In genomic region chr9:113375057-113376023, GRCh38 we compare ENCODE assay signal across 9 cellular contexts. TPM values are rescaled to one million over a fixed set of nuclear protein-coding genes. Genes with fewer than 3 reads are reported as not detected.
DNase-seq lines count a peak whose midpoint lies in the region; ATAC-seq and TF ChIP-seq lines count a peak whose summit lies in the region.
"Had no signal": no experiment of that assay in that cellular context is flagged by ENCODE, and none has a peak within 500 bp of the region (broad histone marks: within the 10 kb centered on the region; RNA-seq: fewer than 3 reads in every experiment).

No MANE protein-coding gene starts in this region.

- H3K9me3 Mint-ChIP-seq in effector memory CD8-positive, alpha-beta T cell = no peaks in the 10 kb centered on the region
- H3K9me3 Mint-ChIP-seq in neural progenitor cell = no peaks in the 10 kb centered on the region

- H3K4me3 Mint-ChIP-seq in effector memory CD8-positive, alpha-beta T cell = peak overlapping the region; percentile 81 to 86
- peak overlapping the region; percentile 87 for H3K4me3 Mint-ChIP-seq in neural progenitor cell

- no peaks in the 10 kb centered on the region for H3K9me2 ChIP-seq in PC-3 (replicated peaks; ENCODE audit: low read length)

- CTCF ChIA-PET in PC-3 (lab: Charles Lee) = interaction anchor here (1.0 kb wide), 1 partner anchor 216 kb away, joined by 5 read pairs; no protein-coding TSS in a partner anchor

- no TSS peak for BruUV-seq in PC-3 (replicated peaks; lab: Mats Ljungman, UMichigan)

- H3K9me3 ChIP-seq in PC-3 (ENCODE audit: low read length) (no peaks in the 10 kb centered on the region), neural progenitor cell (ENCODE audit: low read depth) (no peaks in the 10 kb centered on the region)

- H3K4me1 Mint-ChIP-seq in effector memory CD8-positive, alpha-beta T cell (ENCODE audit: low read depth in 2 of 2) = peaks cover 13% of the 10 kb centered on the region in 2 donors
- H3K4me1 Mint-ChIP-seq in neural progenitor cell = peaks cover 11% of the 10 kb centered on the region

- POLR2A ChIA-PET in PC-3 (lab: Charles Lee; ENCODE audit: unreplicated experiment) = interaction anchor here (0.5 to 0.6 kb wide), 2 partner anchors 26 to 36 kb away, joined by 4 to 14 read pairs; partner anchors contain the start of genes BSPRY and WDR31

- peak overlapping the region; percentile 98 for H3K4me2 ChIP-seq in PC-3 (ENCODE audit: low read length)
- H3K4me2 ChIP-seq in neural progenitor cell = peak overlapping the region; percentile 96

- H3K4me3 ChIP-seq in PC-3 (ENCODE audit: low read length) (peak overlapping the region; percentile 88), neural progenitor cell (no peak overlapping the region)

- TF ChIP-seq CTCF in PC-3 (conservative IDR thresholded peaks at IDR 0.05; ENCODE audit: low read depth, low read length) = no peak
- TF ChIP-seq CTCF in neural progenitor cell (IDR thresholded peaks at IDR 0.05) = no peak

- peaks cover 3% of the 10 kb centered on the region; the same call in 1 of the 2 replicates for H3K36me3 ChIP-seq in PC-3 (ENCODE audit: low read depth, low read length)
- no peaks in the 10 kb centered on the region for H3K36me3 ChIP-seq in neural progenitor cell

- H3K27ac ChIP-seq in PC-3 (ENCODE audit: low read length) (no peak overlapping the region), neural progenitor cell (no peak overlapping the region)

- peak overlapping the region; percentile 84 to 89 for H3K27ac Mint-ChIP-seq in effector memory CD8-positive, alpha-beta T cell
- peak overlapping the region; percentile 16 for H3K27ac Mint-ChIP-seq in neural progenitor cell

- H4K20me1 ChIP-seq in PC-3 (ENCODE audit: low read length) (no peaks in the 10 kb centered on the region), neural progenitor cell (ENCODE audit: low read depth) (peaks cover 4% of the 10 kb centered on the region)

- ATAC-seq in PC-3 = no peak
- no peak for ATAC-seq in effector memory CD8-positive, alpha-beta T cell (replicated peaks)

- H3F3A ChIP-seq in PC-3 (ENCODE audit: low read length, unreplicated experiment) (no peaks in the 10 kb centered on the region), neural progenitor cell (ENCODE audit: low read depth) (peaks cover 11% of the 10 kb centered on the region)

- peak; percentile 55 for DNase-seq in ELR (ENCODE audit: low read depth)
- peak; percentile 10 for DNase-seq in PC-3
- DNase-seq in effector memory CD8-positive, alpha-beta T cell = no peak
- DNase-seq in neural progenitor cell (ENCODE audit: low spot score) = no peak
- DNase-seq in NCI-H1105 (lab: John Stamatoyannopoulos, UW) = no peak
- no peak for DNase-seq in activated CD4-positive, CD25-positive, alpha-beta regulatory T cell treated with anti-CD3 and anti-CD28 coated beads, Interleukin-2, amount 50 U/mL, for 72 hours
- no peak for DNase-seq in posterior vena cava (ENCODE audit: low spot score)
- DNase-seq in GF-D8 (lab: John Stamatoyannopoulos, UW) = no peak
- DNase-seq: stimulated activated CD4-positive, alpha-beta T cell treated with anti-CD3 and anti-CD28 coated beads, Interleukin-4, amount 100 ng/mL, for 24 hours had no signal

- no peaks in the 10 kb centered on the region for H3K27me3 Mint-ChIP-seq in effector memory CD8-positive, alpha-beta T cell
- H3K27me3 Mint-ChIP-seq in neural progenitor cell (ENCODE audit: insufficient read depth, low read depth) = peaks cover 4% of the 10 kb centered on the region

- peaks cover 9% of the 10 kb centered on the region for H3K36me3 Mint-ChIP-seq in effector memory CD8-positive, alpha-beta T cell (ENCODE audit: insufficient read depth)
- no peaks in the 10 kb centered on the region for H3K36me3 Mint-ChIP-seq in neural progenitor cell

- H3K9ac ChIP-seq in PC-3 (ENCODE audit: low read length) (peak overlapping the region; percentile 86; the same call in 1 of the 2 replicates), neural progenitor cell (no peak overlapping the region)

- intact Hi-C loops in PC-3 (cut with micrococcal nuclease) (no loop called here), posterior vena cava (cut with DNase I) (loop anchor here in 1 of 2 donors (2.0 to 5.0 kb wide), 2 partner anchors 31 to 1087 kb away; no protein-coding TSS in a partner anchor)

- peaks cover 6% of the 10 kb centered on the region; the same call in 1 of the 2 replicates for H3K4me1 ChIP-seq in PC-3 (ENCODE audit: insufficient read depth, low read length)
- peaks cover 3% of the 10 kb centered on the region for H3K4me1 ChIP-seq in neural progenitor cell

- H2AFZ ChIP-seq in PC-3 (ENCODE audit: low read length) = no peak overlapping the region
- H2AFZ ChIP-seq in neural progenitor cell (replicated peaks) = no peak overlapping the region

- peaks cover 14% of the 10 kb centered on the region for H3K79me2 ChIP-seq in PC-3 (ENCODE audit: low read length)
- H3K79me2 ChIP-seq in neural progenitor cell (ENCODE audit: low read depth) = no peaks in the 10 kb centered on the region

- H3K27me3 ChIP-seq in PC-3 (ENCODE audit: low read length) (no peaks in the 10 kb centered on the region), neural progenitor cell (no peaks in the 10 kb centered on the region)

RNA-seq across cellular contexts. Expression of gene HDHD3, which starts 1.4 kb away (rescaled TPM):
- total RNA-seq in PC-3 (2014; rRNA removed) = 17.8 and 19.2 TPM in 2 replicates
- 9.8 and 18.0 TPM in 2 replicates for total RNA-seq in neural progenitor cell (ENCODE audit: low replicate concordance)
- 10 to 100 TPM in 1 of 2 donors, 1 to 10 TPM in 1; 7.6 to 10.6 TPM for total RNA-seq in posterior vena cava

RNA-seq across cellular contexts. Expression of gene ALAD, which starts 25.7 kb away (rescaled TPM):
- 6.6 and 7.9 TPM in 2 replicates for total RNA-seq in PC-3 (2014; rRNA removed)
- 17.4 and 20.8 TPM in 2 replicates for total RNA-seq in neural progenitor cell (ENCODE audit: low replicate concordance)
- total RNA-seq in posterior vena cava = 10 to 100 TPM; 33.1 to 41.2 TPM

RNA-seq across cellular contexts. Expression of gene BSPRY, which starts 26.0 kb away (rescaled TPM):
- total RNA-seq in PC-3 (2014; rRNA removed) = 22.6 and 23.7 TPM in 2 replicates
- 0.25 and 0.58 TPM in 2 replicates for total RNA-seq in neural progenitor cell (ENCODE audit: low replicate concordance)
- total RNA-seq in posterior vena cava = under 1 TPM; 0.14 to 0.28 TPM

RNA-seq across cellular contexts. Expression of gene POLE3, which starts 35.1 kb away (rescaled TPM):
- total RNA-seq in PC-3 (2014; rRNA removed) (83.4 and 84.7 TPM in 2 replicates), neural progenitor cell (ENCODE audit: low replicate concordance) (48.2 and 57.8 TPM in 2 replicates), posterior vena cava (10 to 100 TPM; 24.3 to 25.4 TPM)

RNA-seq across cellular contexts. Expression of gene C9orf43, which starts 35.2 kb away (rescaled TPM):
- total RNA-seq in PC-3 (2014; rRNA removed) (0.29 and 0.52 TPM in 2 replicates), neural progenitor cell (ENCODE audit: low replicate concordance) (0.50 and 1.3 TPM in 2 replicates), posterior vena cava (under 1 TPM; 0.32 to 0.33 TPM)

Comparison
In these comparisons a context has a peak if more than half of its experiments do, and no peak if none do; other contexts are left out.
1. DNase-seq: peak in ELR (single experiment) and PC-3 (single experiment); none in effector memory CD8-positive, alpha-beta T cell (0 of 3), neural progenitor cell (single experiment), NCI-H1105 (single experiment), activated CD4-positive, CD25-positive, alpha-beta regulatory T cell treated with anti-CD3 and anti-CD28 coated beads, Interleukin-2, amount 50 U/mL, for 72 hours (single experiment), posterior vena cava (single experiment) and GF-D8 (single experiment).
2. RNA of gene BSPRY, which starts 26.0 kb away (total RNA-seq): 22.6 to 23.7 TPM in PC-3; 0.25 to 0.58 TPM in neural progenitor cell and 0.14 to 0.28 TPM in posterior vena cava; every median in the first group is over 10 times any median in the second.